Comparison of ENCODE assay signal across 10 cellular contexts in genomic region chr12:55705802-55706402, GRCh38. TPM values are rescaled to one million over a fixed set of nuclear protein-coding genes. Genes with fewer than 3 reads are reported as not detected.
DNase-seq lines count a peak whose midpoint lies in the region; TF ChIP-seq lines count a peak whose summit lies in the region.
"Had no signal": no experiment of that assay in that cellular context is flagged by ENCODE, and none has a peak within 500 bp of the region (broad histone marks: within the 10 kb centered on the region; RNA-seq: fewer than 3 reads in every experiment).

No MANE protein-coding gene starts in this region.

- no peak overlapping the region for H3K27ac Mint-ChIP-seq in osteocyte (ENCODE audit: unreplicated experiment)

- H3K79me2 ChIP-seq in Loucy (ENCODE audit: insufficient read depth, low read length): no peaks in the 10 kb centered on the region

- no peak overlapping the region for H3K4me3 ChIP-seq in Loucy (ENCODE audit: low read length, poor library complexity, severe bottlenecking)
- peak overlapping the region; percentile 71 to 86 (median 74) for H3K4me3 ChIP-seq in esophagus muscularis mucosa

- TF ChIP-seq EP300 in esophagus muscularis mucosa (IDR thresholded peaks at IDR 0.05): no peak

- no peaks in the 10 kb centered on the region for H3K9me3 ChIP-seq in Loucy (ENCODE audit: insufficient read depth, low read depth, low read length)
- no peaks in the 10 kb centered on the region for H3K9me3 ChIP-seq in esophagus muscularis mucosa
- H3K9me3 ChIP-seq: HAP-1 had no signal

- H3K9me3 Mint-ChIP-seq in osteocyte (ENCODE audit: unreplicated experiment): no peaks in the 10 kb centered on the region

- H4K20me1 ChIP-seq in Loucy (ENCODE audit: insufficient read depth, low read length, poor library complexity, severe bottlenecking): no peaks in the 10 kb centered on the region

- H3K4me1 Mint-ChIP-seq in osteocyte (ENCODE audit: unreplicated experiment): peaks cover 16% of the 10 kb centered on the region

- H2AFZ ChIP-seq in Loucy (ENCODE audit: low read length): no peak overlapping the region

- no peak overlapping the region for H3K9ac ChIP-seq in Loucy (ENCODE audit: low read depth, low read length, poor library complexity, severe bottlenecking)

- TF ChIP-seq POLR2A in esophagus muscularis mucosa (IDR thresholded peaks at IDR 0.05; ENCODE audit: low read depth): no peak

- intact Hi-C loops in esophagus muscularis mucosa (cut with DNase I): no loop called here

- peaks cover 14% of the 10 kb centered on the region for H3K4me1 ChIP-seq in Loucy (ENCODE audit: insufficient read depth, low read length, poor library complexity, severe bottlenecking)
- peaks cover 38 to 91% (median 82%) of the 10 kb centered on the region in 4 donors for H3K4me1 ChIP-seq in esophagus muscularis mucosa

- TF ChIP-seq CTCF in Loucy (conservative IDR thresholded peaks at IDR 0.05; ENCODE audit: low read length) (peak; percentile 69), esophagus muscularis mucosa (IDR thresholded peaks at IDR 0.05) (peak; percentile 61 to 77 (median 66)), osteocyte (IDR thresholded peaks at IDR 0.05) (peak; percentile 24)

- peaks cover 30% of the 10 kb centered on the region for H3K27me3 Mint-ChIP-seq in osteocyte (ENCODE audit: unreplicated experiment)

- no peaks in the 10 kb centered on the region for H3K27me3 ChIP-seq in Loucy (ENCODE audit: insufficient read depth, low read length, poor library complexity, severe bottlenecking)
- no peaks in the 10 kb centered on the region for H3K27me3 ChIP-seq in esophagus muscularis mucosa

- H3K36me3 ChIP-seq in Loucy (ENCODE audit: insufficient read depth, low read length): no peaks in the 10 kb centered on the region
- H3K36me3 ChIP-seq in esophagus muscularis mucosa: peaks cover 0 to 9% (median 5%) of the 10 kb centered on the region in 4 donors
- H3K36me3 ChIP-seq: HAP-1 had no signal

- no peaks in the 10 kb centered on the region for H3F3A ChIP-seq in Loucy (ENCODE audit: low read depth)

- DNase-seq in DMS53 treated with DMSO at 0.1 percent for 48 hours (lab: John Stamatoyannopoulos, UW; ENCODE audit: unreplicated experiment) (peak; percentile 15), esophagus muscularis mucosa (ENCODE audit: extremely low spot score) (no peak), osteocyte (ENCODE audit: extremely low spot score, unreplicated experiment) (no peak), NCI-H2081 (lab: John Stamatoyannopoulos, UW) (no peak), midbrain (lab: John Stamatoyannopoulos, UW) (no peak), NCI-H774 (lab: John Stamatoyannopoulos, UW) (no peak), HK-2 (ENCODE audit: unreplicated experiment) (no peak)

- 26% methylated on average over 5 of the region's 5 CpGs for WGBS in esophagus muscularis mucosa

- no peak overlapping the region for H3K4me2 ChIP-seq in Loucy (ENCODE audit: low read depth, low read length, poor library complexity, severe bottlenecking)

- no peak overlapping the region for H3K4me3 Mint-ChIP-seq in osteocyte (ENCODE audit: unreplicated experiment)

- H3K9me2 ChIP-seq in Loucy (replicated peaks; ENCODE audit: low read depth, low read length): no peaks in the 10 kb centered on the region

- peak overlapping the region; percentile 89 to 100 (median 96) for H3K27ac ChIP-seq in esophagus muscularis mucosa (replicated peaks in 1 of 4)
- H3K27ac ChIP-seq: epithelial cell of prostate had no signal

- peaks cover 3% of the 10 kb centered on the region for H3K36me3 Mint-ChIP-seq in osteocyte (ENCODE audit: unreplicated experiment)

RNA-seq across cellular contexts. Expression of gene ITGA7, which starts 1.8 kb away (rescaled TPM):
- 100 to 1,000 TPM; 155 to 245 (median 218) TPM for total RNA-seq in esophagus muscularis mucosa
- 5.1 and 5.7 TPM in 2 replicates for total RNA-seq in osteocyte

RNA-seq across cellular contexts. Expression of gene BLOC1S1, which starts 9.9 kb away (rescaled TPM):
- total RNA-seq in esophagus muscularis mucosa (100 to 1,000 TPM; 159 to 253 (median 196) TPM), osteocyte (99.4 and 103 TPM in 2 replicates)

RNA-seq across cellular contexts. Expression of gene RDH5, which starts 14.3 kb away (rescaled TPM):
- 10 to 100 TPM; 13.8 to 23.0 (median 17.2) TPM for total RNA-seq in esophagus muscularis mucosa
- 4.1 and 5.9 TPM in 2 replicates for total RNA-seq in osteocyte

RNA-seq across cellular contexts. Expression of gene CD63, which starts 22.9 kb away (rescaled TPM):
- total RNA-seq in esophagus muscularis mucosa: 1,000 to 10,000 TPM in 1 of 4 donors, 100 to 1,000 TPM in 3; 742 to 1,177 (median 845) TPM
- total RNA-seq in osteocyte: 1,511 and 1,600 TPM in 2 replicates

RNA-seq across cellular contexts. Expression of gene GDF11, which starts 37.0 kb away (rescaled TPM):
- 1 to 10 TPM; 1.7 to 9.0 (median 4.9) TPM for total RNA-seq in esophagus muscularis mucosa
- 11.6 and 14.0 TPM in 2 replicates for total RNA-seq in osteocyte

Comparison
In these comparisons a context has a peak if more than half of its experiments do, and no peak if none do; other contexts are left out.
1. RNA of gene ITGA7, which starts 1.8 kb away (total RNA-seq): 155 to 245 TPM in esophagus muscularis mucosa; 5.1 to 5.7 TPM in osteocyte; every median in the first group is over 10 times any median in the second.
2. Peak in every context shown above with its lines, with median percentiles within 50 percentile points of each other: CTCF ChIP-seq.